In the genomic region with DNA sequence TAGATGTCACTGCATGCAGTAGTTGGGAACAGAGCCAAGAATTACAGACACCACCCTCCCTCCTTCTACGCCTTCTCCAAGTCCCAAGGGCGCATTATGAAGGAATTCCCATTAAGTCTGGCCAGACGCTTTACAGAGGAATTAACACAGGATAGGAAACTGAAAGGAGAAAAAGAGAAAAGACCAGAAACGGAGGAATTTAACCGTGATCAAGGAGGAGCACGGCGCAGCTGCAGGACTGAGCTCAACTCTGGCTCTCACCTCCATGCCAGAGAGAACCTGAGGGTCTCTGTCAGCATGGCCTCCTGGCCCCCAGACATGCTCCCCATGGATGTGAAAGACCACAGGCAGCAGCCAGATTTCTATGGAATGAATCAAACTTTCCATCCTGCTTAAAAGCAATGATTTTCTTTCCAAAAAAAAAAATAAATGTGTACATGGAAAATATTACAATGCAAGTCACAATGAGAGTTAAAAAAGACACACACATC, we compare ENCODE assay signal across 8 cellular contexts. TPM values are rescaled to one million over a fixed set of nuclear protein-coding genes. Genes with fewer than 3 reads are reported as not detected.
DNase-seq lines count a peak whose midpoint lies in the region; ATAC-seq and TF ChIP-seq lines count a peak whose summit lies in the region.

No MANE protein-coding gene starts in this region.

- H3K27ac ChIP-seq in AG04450 (ENCODE audit: low read depth, low read length) = peak overlapping the region; percentile 40
- H3K27ac ChIP-seq in IMR-90 (ENCODE audit: insufficient read depth, low read length) = peak overlapping the region; percentile 51

- BruUV-seq in IMR-90 (replicated peaks; lab: Mats Ljungman, UMichigan) = no TSS peak

- H3K27me3 Mint-ChIP-seq in central memory CD8-positive, alpha-beta T cell = no peaks in the 10 kb centered on the region
- peaks cover 5% of the 10 kb centered on the region for H3K27me3 Mint-ChIP-seq in mesothelial cell of epicardium (ENCODE audit: low read depth)

- H2BK5ac ChIP-seq in IMR-90 (ENCODE audit: low read depth, low read length, poor library complexity, severe bottlenecking) = peak overlapping the region; percentile 92

- H4K5ac ChIP-seq in IMR-90 (ENCODE audit: low read depth, low read length) = peak overlapping the region; percentile 21

- no peak for TF ChIP-seq CTCF in AG04450 (IDR thresholded peaks at IDR 0.05; ENCODE audit: low read depth, low read length)
- no peak for TF ChIP-seq CTCF in IMR-90 (conservative IDR thresholded peaks at IDR 0.05; ENCODE audit: low read depth, low read length)
- TF ChIP-seq CTCF in mesothelial cell of epicardium (IDR thresholded peaks at IDR 0.05; ENCODE audit: unreplicated experiment) = no peak

- POLR2A ChIA-PET in AG04450 (lab: Yijun Ruan, JAX) (no interaction called here), IMR-90 (lab: Charles Lee; ENCODE audit: unreplicated experiment) (no interaction called here)

- dilution Hi-C loops in IMR-90 (cut with HindIII; ENCODE audit: low sequenced_read_pairs, unreplicated experiment) = no loop called here

- peak overlapping the region; percentile 91 for H3K27ac Mint-ChIP-seq in central memory CD8-positive, alpha-beta T cell (ENCODE audit: low read depth)
- peak overlapping the region; percentile 80 for H3K27ac Mint-ChIP-seq in mesothelial cell of epicardium

- H3K27me3 ChIP-seq in AG04450 (ENCODE audit: control insufficient read depth, insufficient read depth, low read length) = no peaks in the 10 kb centered on the region
- H3K27me3 ChIP-seq in IMR-90 (ENCODE audit: control insufficient read depth, insufficient read depth, low read length) = no peaks in the 10 kb centered on the region

- CTCF ChIA-PET in AG04450 (lab: Charles Lee) (no interaction called here), IMR-90 (lab: Yijun Ruan, JAX) (interaction anchor here (1.0 kb wide), 1 partner anchor 84 kb away, joined by 4 read pairs; no protein-coding TSS in a partner anchor)

- no peak for TF ChIP-seq POLR2A in IMR-90 (IDR thresholded peaks at IDR 0.05; ENCODE audit: low read depth, low read length)

- H3K4me2 ChIP-seq in IMR-90 (ENCODE audit: low read depth, low read length) = peak overlapping the region; percentile 73

- no peak for TF ChIP-seq RAD21 in IMR-90 (IDR thresholded peaks at IDR 0.05; ENCODE audit: low read length)

- H3K36me3 ChIP-seq in IMR-90 (ENCODE audit: control insufficient read depth, insufficient read depth, low read length) = no peaks in the 10 kb centered on the region

- peaks cover 38% of the 10 kb centered on the region for H3K9me1 ChIP-seq in IMR-90 (ENCODE audit: insufficient read depth, low read length)

- no peak for DNase-seq in AG04450 (ENCODE audit: low read depth, low spot score)
- DNase-seq in IMR-90 = peak; percentile 83
- DNase-seq in central memory CD8-positive, alpha-beta T cell (ENCODE audit: low spot score in 2 of 2) = no peak
- no peak for DNase-seq in mesothelial cell of epicardium (ENCODE audit: low spot score in 2 of 2, unreplicated experiment in 2 of 2)
- no peak for DNase-seq in G401 (ENCODE audit: low spot score)
- DNase-seq in UCSD-AML1 (lab: John Stamatoyannopoulos, UW; ENCODE audit: unreplicated experiment) = no peak

- peaks cover 26% of the 10 kb centered on the region for H3K4me1 ChIP-seq in IMR-90 (ENCODE audit: control insufficient read depth, insufficient read depth, low read length)

- 0 out of 2 replicates have a peak overlapping the region, but pooled peaks have one; percentile 42 for H3K56ac ChIP-seq in IMR-90 (ENCODE audit: extremely low read depth, insufficient read depth, low read length)

- H4K8ac ChIP-seq in IMR-90 (ENCODE audit: low read depth in 2 of 2, low read length in 2 of 2) = peak overlapping the region; percentile 87 to 98; a peak in 3 of 4 replicates

- peak overlapping the region; percentile 55 for H3K23ac ChIP-seq in IMR-90 (ENCODE audit: low read depth, low read length)

- peak overlapping the region; percentile 82 for H3K4me3 Mint-ChIP-seq in central memory CD8-positive, alpha-beta T cell
- H3K4me3 Mint-ChIP-seq in mesothelial cell of epicardium = peak overlapping the region; percentile 60

- no peaks in the 10 kb centered on the region for H3K9me3 Mint-ChIP-seq in central memory CD8-positive, alpha-beta T cell
- no peaks in the 10 kb centered on the region for H3K9me3 Mint-ChIP-seq in mesothelial cell of epicardium

- H4K20me1 ChIP-seq in IMR-90 (ENCODE audit: insufficient read depth, low read length) = no peaks in the 10 kb centered on the region; the same call in 1 of the 2 replicates

- H2AK5ac ChIP-seq in IMR-90 (ENCODE audit: low read depth, low read length) = peak overlapping the region; percentile 7; the same call in 1 of the 2 replicates

- peak overlapping the region; percentile 32 for H2BK20ac ChIP-seq in IMR-90 (ENCODE audit: low read depth, low read length)

- peaks cover 4% of the 10 kb centered on the region for H3K36me3 Mint-ChIP-seq in central memory CD8-positive, alpha-beta T cell (ENCODE audit: insufficient read depth)
- H3K36me3 Mint-ChIP-seq in mesothelial cell of epicardium = no peaks in the 10 kb centered on the region

- H3K4me1 Mint-ChIP-seq in central memory CD8-positive, alpha-beta T cell = peaks cover 61% of the 10 kb centered on the region
- H3K4me1 Mint-ChIP-seq in mesothelial cell of epicardium = peaks cover 30% of the 10 kb centered on the region

- ATAC-seq in IMR-90 (ENCODE audit: low read depth) (peak; percentile 21), GM21367 (IDR thresholded peaks at IDR 0.05; ENCODE audit: unreplicated experiment) (no peak), GM19023 (IDR thresholded peaks at IDR 0.05; ENCODE audit: unreplicated experiment) (no peak)
- ATAC-seq in central memory CD8-positive, alpha-beta T cell (replicated peaks; ENCODE audit: extremely low read depth, poor library complexity, severe bottlenecking) = no peak

- H3K9me3 ChIP-seq in AG04450 (ENCODE audit: control insufficient read depth, insufficient read depth, low read length) (no peaks in the 10 kb centered on the region), IMR-90 (ENCODE audit: control insufficient read depth, insufficient read depth, low read length) (no peaks in the 10 kb centered on the region)

- H3K79me1 ChIP-seq in IMR-90 (ENCODE audit: low read depth in 1 of 2, low read length in 2 of 2) = peaks cover 18 to 74% of the 10 kb centered on the region in 2 experiments; a peak in 3 of 4 replicates

- H4K91ac ChIP-seq in IMR-90 (ENCODE audit: insufficient read depth, low read depth, low read length) = peak overlapping the region; percentile 62

- H3K14ac ChIP-seq in IMR-90 (replicated peaks; ENCODE audit: low read depth, low read length) = peak overlapping the region; percentile 95

- H3K4me3 ChIP-seq in AG04450 (ENCODE audit: low read depth, low read length) = peak overlapping the region; percentile 34; the same call in 1 of the 2 replicates
- peak overlapping the region; percentile 17; the same call in 1 of the 2 replicates for H3K4me3 ChIP-seq in IMR-90 (ENCODE audit: insufficient read depth, low read depth, low read length)

- peak overlapping the region; percentile 39; the same call in 1 of the 3 replicates for H2BK15ac ChIP-seq in IMR-90 (ENCODE audit: low read depth, low read length)

- peak overlapping the region; percentile 46 for H2AFZ ChIP-seq in IMR-90 (replicated peaks; ENCODE audit: low read length, poor library complexity)

- H2AK9ac ChIP-seq in IMR-90 (replicated peaks; ENCODE audit: low read depth, low read length, poor library complexity) = peak overlapping the region; percentile 7

- peak overlapping the region; percentile 56 for H2BK120ac ChIP-seq in IMR-90 (ENCODE audit: low read depth, low read length)

- H3K18ac ChIP-seq in IMR-90 (ENCODE audit: low read depth, low read length) = peak overlapping the region; percentile 12; the same call in 1 of the 2 replicates

- intact Hi-C loops in IMR-90 (cut with micrococcal nuclease) = no loop called here

- peak overlapping the region; percentile 47 for H3K9ac ChIP-seq in IMR-90 (ENCODE audit: low read depth, low read length)

- 39% methylated on average over 4 of the region's 7 CpGs; no CpG with 5 or more reads in 1 of the 2 experiments for WGBS in IMR-90 (ENCODE audit: extremely low coverage in 2 of 2, insufficient read length in 1 of 2), 2 experiments

- peak overlapping the region; percentile 95 for H3K4ac ChIP-seq in IMR-90 (ENCODE audit: low read depth, low read length)

- in situ Hi-C loops in IMR-90 (cut with MboI; ENCODE audit: low sequenced_read_pairs) (no loop called here), G401 (cut with HindIII; ENCODE audit: low sequenced_read_pairs) (no loop called here)

TF ChIP-seq in IMR-90, 13 proteins besides CTCF, POLR2A, EP300 and RAD21:
- TF ChIP-seq, protein P1, sequence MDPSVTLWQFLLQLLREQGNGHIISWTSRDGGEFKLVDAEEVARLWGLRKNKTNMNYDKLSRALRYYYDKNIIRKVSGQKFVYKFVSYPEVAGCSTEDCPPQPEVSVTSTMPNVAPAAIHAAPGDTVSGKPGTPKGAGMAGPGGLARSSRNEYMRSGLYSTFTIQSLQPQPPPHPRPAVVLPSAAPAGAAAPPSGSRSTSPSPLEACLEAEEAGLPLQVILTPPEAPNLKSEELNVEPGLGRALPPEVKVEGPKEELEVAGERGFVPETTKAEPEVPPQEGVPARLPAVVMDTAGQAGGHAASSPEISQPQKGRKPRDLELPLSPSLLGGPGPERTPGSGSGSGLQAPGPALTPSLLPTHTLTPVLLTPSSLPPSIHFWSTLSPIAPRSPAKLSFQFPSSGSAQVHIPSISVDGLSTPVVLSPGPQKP (IDR thresholded peaks at IDR 0.05; ENCODE audit: borderline replicate concordance, low read depth, low read length) = no peak
- no peak for TF ChIP-seq NFE2L2 (IDR thresholded peaks at IDR 0.05; ENCODE audit: low read depth, low read length)

RNA-seq across cellular contexts. Expression of a gene that starts 13.7 kb away (rescaled TPM):
- polyA plus RNA-seq in AG04450 (2011; rRNA removed) = 3.5 and 3.9 TPM in 2 replicates
- polyA minus RNA-seq in AG04450 (2011; rRNA and poly(A)+ RNA removed) = 7.0 and 8.5 TPM in 2 replicates
- 12.8 and 13.8 TPM in 2 replicates for total RNA-seq in IMR-90 (2012; rRNA removed)
- polyA plus RNA-seq in IMR-90 (2012; rRNA removed) = 16.0 and 16.9 TPM in 2 replicates
- 8.3 and 9.4 TPM in 2 replicates for polyA plus RNA-seq in IMR-90 (2012; cell fraction: cytosol; rRNA removed)
- 23.5 and 28.3 TPM in 2 replicates for polyA plus RNA-seq in IMR-90 (2012; cell fraction: nucleus; rRNA removed; ENCODE audit: low replicate concordance)
- total RNA-seq in mesothelial cell of epicardium = 0.18 to 0.49 TPM (median 0.22 TPM) in 3 replicates
- total RNA-seq in G401 (2014; rRNA removed; shearing (Covaris generic)) = 9.2 and 14.1 TPM in 2 replicates
